In the genomic region with DNA sequence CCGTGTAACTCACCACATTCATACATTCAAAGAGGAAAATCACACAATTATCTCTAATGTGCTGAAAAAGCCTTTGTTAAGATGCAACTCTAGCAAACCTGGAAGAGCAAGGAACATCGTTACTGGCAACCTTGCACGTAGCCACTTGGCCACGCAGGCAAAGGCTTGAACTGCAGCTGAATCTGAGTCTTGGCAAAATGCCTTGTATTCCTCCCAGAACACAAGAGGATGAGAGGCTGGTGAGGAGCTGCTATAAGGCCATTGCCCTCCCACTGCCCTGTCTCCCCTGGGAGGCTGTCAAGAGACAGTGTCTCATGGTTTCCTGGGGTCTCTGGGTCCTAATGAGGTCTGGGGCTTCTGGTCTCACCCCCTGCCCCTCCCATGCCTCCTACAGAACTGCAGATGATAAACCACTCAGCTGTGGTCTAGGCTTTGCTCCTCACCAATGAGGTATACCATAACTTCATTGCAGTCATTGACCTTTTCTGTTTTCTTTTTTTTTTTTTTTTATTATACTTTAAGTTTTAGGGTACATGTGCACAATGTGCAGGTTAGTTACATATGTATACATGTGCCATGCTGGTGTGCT, we compare ENCODE assay signal across 12 cellular contexts.
A peak's percentile ranks its signal among the peaks of the same experiment; 100 is the strongest.
DNase-seq lines count a peak whose midpoint lies in the region; ATAC-seq, FAIRE-seq and TF ChIP-seq lines count a peak whose summit lies in the region.
"Had no signal": no experiment of that assay in that cellular context is flagged by ENCODE, and none has a peak within 500 bp of the region (broad histone marks: within the 10 kb centered on the region; RNA-seq: fewer than 3 reads in every experiment).

No MANE protein-coding gene starts in this region.

- H2BK12ac ChIP-seq in H1 (ENCODE audit: low read depth, low read length), result no peak overlapping the region

- no peaks in the 10 kb centered on the region for H4K20me1 ChIP-seq in H1 (replicated peaks in 1 of 2; ENCODE audit: control insufficient read depth in 1 of 2, insufficient read depth in 2 of 2, low read length in 2 of 2)

- no peaks in the 10 kb centered on the region for H3K79me1 ChIP-seq in H1 (ENCODE audit: low read depth, low read length)

- H3K79me2 ChIP-seq in H1 (ENCODE audit: control insufficient read depth in 1 of 2, insufficient read depth in 2 of 2, low read length in 2 of 2), result no peaks in the 10 kb centered on the region

- H3K4me2 ChIP-seq in H1 (ENCODE audit: insufficient read depth in 1 of 2, low read depth in 2 of 2, low read length in 2 of 2), result no peak overlapping the region

- H3K4me3 ChIP-seq in H1 (ENCODE audit: extremely low read depth in 1 of 4, insufficient read depth in 2 of 4, low read depth in 3 of 4, low read length in 4 of 4), result no peak overlapping the region
- H3K4me3 ChIP-seq: GM12878 had no signal

- H2BK15ac ChIP-seq in H1 (ENCODE audit: low read length), result no peak overlapping the region

- H3K4me1 ChIP-seq in H1 (replicated peaks in 1 of 4; ENCODE audit: control insufficient read depth in 3 of 4, insufficient read depth in 4 of 4, low read length in 3 of 4), result peaks cover 0 to 2% (median 1%) of the 10 kb centered on the region in 4 experiments; a peak in 1 of 7 replicates

- H3K27ac ChIP-seq in H1 (ENCODE audit: low read depth, low read length), result no peak overlapping the region

- peak; percentile 56 for ATAC-seq in Right ventricle myocardium superior (ENCODE audit: poor library complexity)
- ATAC-seq in HG02970 (IDR thresholded peaks at IDR 0.05; ENCODE audit: low FRiP score, unreplicated experiment), result no peak
- ATAC-seq in GM18505 (IDR thresholded peaks at IDR 0.05; ENCODE audit: unreplicated experiment), result no peak
- ATAC-seq: GM12878; natural killer cell treated with Interleukin-12 subunit alpha and Interleukin-12 subunit beta and Interleukin-15 and Interleukin-18, amount 100 ng/mL, for 72 hours had no signal

- no peak for FAIRE-seq in H1 (lab: Jason Lieb, UNC)
- FAIRE-seq: GM12878 had no signal

- H3K36me3 ChIP-seq in H1 (ENCODE audit: control insufficient read depth in 2 of 4, insufficient read depth in 4 of 4, low read length in 3 of 4), result no peaks in the 10 kb centered on the region

- no peaks in the 10 kb centered on the region for H3K9me3 ChIP-seq in H1 (ENCODE audit: insufficient read depth in 2 of 2, low read depth in 1 of 2, low read length in 1 of 2)

- no peak overlapping the region for H2BK5ac ChIP-seq in H1 (ENCODE audit: low read depth, low read length)

- no peak overlapping the region for H3K4ac ChIP-seq in H1 (replicated peaks; ENCODE audit: insufficient read length, low read depth, low read length)

- H3K23ac ChIP-seq in H1 (ENCODE audit: insufficient read length), result no peak overlapping the region

- H3K14ac ChIP-seq in H1 (ENCODE audit: insufficient read length), result no peak overlapping the region

- H2BK120ac ChIP-seq in H1 (replicated peaks; ENCODE audit: low read depth, low read length), result no peak overlapping the region

- WGBS in H1 (ENCODE audit: extremely low coverage in 1 of 2, insufficient coverage in 1 of 2, insufficient read length in 1 of 2, insufficient replicate concordance in 2 of 2, low coverage in 1 of 2, low lambda C conversion rate in 2 of 2, missing lambda C conversion rate in 1 of 2), 2 experiments, result 85% methylated on average over 4 of the region's 4 CpGs; no CpG with 5 or more reads in 1 of the 2 experiments

- no peak overlapping the region for H3K56ac ChIP-seq in H1 (replicated peaks; ENCODE audit: insufficient read length, low read depth, low read length)

- H4K91ac ChIP-seq in H1 (replicated peaks; ENCODE audit: insufficient read length, low read length), result no peak overlapping the region

- POLR2A ChIA-PET in H1 (lab: Charles Lee; ENCODE audit: partially characterized antibody), result no interaction called here

- no peaks in the 10 kb centered on the region for H3K23me2 ChIP-seq in H1 (ENCODE audit: low read depth, low read length)

- no peak overlapping the region for H3K18ac ChIP-seq in H1 (ENCODE audit: extremely low read depth, low read length)

- DNase-seq in Right ventricle myocardium superior, result no peak
- no peak for DNase-seq in cardiac septum (ENCODE audit: low spot score)
- DNase-seq in NCI-H69 (lab: John Stamatoyannopoulos, UW), result peak; percentile 34
- no peak for DNase-seq in H1 (ENCODE audit: low read depth in 1 of 2, low spot score in 2 of 2)
- DNase-seq in C1 segment of cervical spinal cord (lab: John Stamatoyannopoulos, UW), result no peak
- no peak for DNase-seq in SW480 (ENCODE audit: low spot score)
- DNase-seq: activated B cell treated with CpG ODN at 0.5 μM for 24 hours; activated effector memory CD4-positive, alpha-beta T cell treated with Interleukin-2 at 50 U/mL for 16 hours had no signal

- TF ChIP-seq RAD21 in H1 (IDR thresholded peaks at IDR 0.05 in 1 of 2, conservative IDR thresholded peaks at IDR 0.05 in 1 of 2; ENCODE audit: low read depth in 2 of 2, low read length in 2 of 2), result no peak

- no peak overlapping the region for H4K5ac ChIP-seq in H1 (ENCODE audit: insufficient read length, low read depth, low read length)

- intact Hi-C loops in Right ventricle myocardium superior (cut with DNase I) (no loop called here), cardiac septum (cut with DNase I) (no loop called here)

- no peak overlapping the region for H3K9ac ChIP-seq in H1 (replicated peaks in 1 of 4; ENCODE audit: extremely low read depth in 1 of 4, low read depth in 3 of 4, low read length in 3 of 4)

- H4K8ac ChIP-seq in H1 (ENCODE audit: extremely low read depth, insufficient read depth, low read length), result no peak overlapping the region

- CTCF ChIA-PET in H1 (lab: Charles Lee; ENCODE audit: partially characterized antibody), result interaction anchor here (0.5 kb wide), 1 partner anchor 310 kb away, joined by 3 read pairs; no protein-coding TSS in a partner anchor

- no peak for TF ChIP-seq EP300 in H1 (IDR thresholded peaks at IDR 0.05; ENCODE audit: borderline replicate concordance in 1 of 2, low read depth in 2 of 2, low read length in 2 of 2)

- H2BK20ac ChIP-seq in H1 (ENCODE audit: low read length), result no peak overlapping the region

- no peak for TF ChIP-seq POLR2A in H1 (IDR thresholded peaks at IDR 0.05; ENCODE audit: control extremely low read depth in 1 of 2, low read depth in 2 of 2, low read length in 2 of 2)
- TF ChIP-seq POLR2A in GM18505 (IDR thresholded peaks at IDR 0.05; ENCODE audit: borderline replicate concordance, extremely low read depth, insufficient read depth, insufficient read length), result no peak

- H3K27me3 ChIP-seq in H1 (replicated peaks in 1 of 4; ENCODE audit: control insufficient read depth in 3 of 4, extremely low read depth in 1 of 4, insufficient read depth in 3 of 4, low read length in 3 of 4), result no peaks in the 10 kb centered on the region

- no peak overlapping the region for H2AFZ ChIP-seq in H1 (ENCODE audit: low read length)

- TF ChIP-seq CTCF in H1 (IDR thresholded peaks at IDR 0.05; ENCODE audit: control extremely low read depth in 1 of 3, insufficient read depth in 1 of 3, low read depth in 1 of 3, low read length in 3 of 3), result peak in 2 of 3 experiments; percentile 30 to 31; a peak in 2 of 4 replicates

- H2AK5ac ChIP-seq in H1 (ENCODE audit: low read depth, low read length), result no peak overlapping the region

TF ChIP-seq in H1, 55 proteins besides CTCF, POLR2A, EP300 and RAD21:
- TF ChIP-seq POU5F1 (IDR thresholded peaks at IDR 0.05; ENCODE audit: low read depth, low read length), result no peak
- TF ChIP-seq SAP30 (IDR thresholded peaks at IDR 0.05; ENCODE audit: insufficient read depth, insufficient replicate concordance, low read length), result no peak
- no peak for TF ChIP-seq PHF8 (conservative IDR thresholded peaks at IDR 0.05; ENCODE audit: low read depth, low read length)
- no peak for TF ChIP-seq NRF1 (IDR thresholded peaks at IDR 0.05; ENCODE audit: low read depth, low read length)
- no peak for TF ChIP-seq CBX5 (IDR thresholded peaks at IDR 0.05; ENCODE audit: low read depth, low read length)
- no peak for TF ChIP-seq HDAC6 (IDR thresholded peaks at IDR 0.05; ENCODE audit: low read depth, low read length)
TF ChIP-seq in H1: peak in this region for 0.
